ENCODE assay signal across 38 cellular contexts in genomic region chr11:47626234-47626633, GRCh38. TPM values are rescaled to one million over a fixed set of nuclear protein-coding genes. Genes with fewer than 3 reads are reported as not detected.
"Had no signal": no experiment of that assay in that cellular context is flagged by ENCODE, and none has a peak within 500 bp of the region (broad histone marks: within the 10 kb centered on the region; RNA-seq: fewer than 3 reads in every experiment).

No MANE protein-coding gene starts in this region.

- H3K27ac ChIP-seq: KMS-11 had no signal

- H3K4me3 ChIP-seq: MG63 had no signal

- H3K9me3 ChIP-seq: MG63 had no signal

- H3K27me3 ChIP-seq: MG63 had no signal

- H3K4me2 ChIP-seq: KMS-11 had no signal

- H3K9ac ChIP-seq: KMS-11 had no signal

- DNase-seq: Karpas-422, Kasumi-1, MG63, MM.1S, MV-4-11, NCI-H1048, NCI-H1092, NCI-H1092 treated with DMSO at 0.1 percent for 48 hours, NCI-H1105, NCI-H1105 treated with DMSO at 0.1 percent for 48 hours, NCI-H1417, NCI-H1417 treated with DMSO at 0.1 percent for 48 hours, NCI-H1436, NCI-H1436 treated with DMSO at 0.1 percent for 48 hours, NCI-H146, NCI-H1694, NCI-H1694 treated with DMSO at 0.1 percent for 48 hours, NCI-H187, NCI-H187 treated with DMSO at 0.1 percent for 48 hours, NCI-H1930, NCI-H2029, NCI-H2081, NCI-H2081 treated with DMSO at 0.1 percent for 48 hours, NCI-H2107, NCI-H2171, NCI-H2171 treated with DMSO at 0.1 percent for 48 hours, NCI-H2227 treated with DMSO at 0.1 percent for 48 hours, NCI-H226, NCI-H345, NCI-H446, NCI-H446 treated with DMSO at 0.1 percent for 48 hours, NCI-H510A, NCI-H510A treated with DMSO at 0.1 percent for 48 hours had no signal

RNA-seq across cellular contexts. Expression of gene C1QTNF4, which starts 32.0 kb away (rescaled TPM):
- total RNA-seq: LHCN-M2, NCI-H460 had no signal

RNA-seq across cellular contexts. Expression of gene FAM180B, which starts 39.8 kb away (rescaled TPM):
- total RNA-seq: LHCN-M2, M059J, MCF 10A, NCI-H460 had no signal
